Comparison of ENCODE assay signal across 1 cellular context in genomic region chr9:111895996-111896941, GRCh38.
A peak's percentile ranks its signal among the peaks of the same experiment; 100 is the strongest.
TF ChIP-seq lines count a peak whose summit lies in the region.

UGCG (plus strand) TSS chr9:111896814; CDS start chr9:111897216, 402 bp downstream.

TF ChIP-seq in GM12878, 131 proteins besides CTCF, POLR2A, EP300 and RAD21 (continued from another document):
- TF ChIP-seq ZNF217 (IDR thresholded peaks at IDR 0.05) (peak; percentile 82; the same call in 1 of the 2 replicates), E2F4 (IDR thresholded peaks at IDR 0.05; ENCODE audit: low read depth, low read length) (peak; percentile 48; the same call in 1 of the 2 replicates), NR2C1 (IDR thresholded peaks at IDR 0.05) (peak; percentile 15; the same call in 1 of the 2 replicates), RB1 (IDR thresholded peaks at IDR 0.05; ENCODE audit: borderline replicate concordance) (0 out of 2 replicates have a peak, but pooled peaks have one; percentile 68), TAF1 (IDR thresholded peaks at IDR 0.05; ENCODE audit: borderline replicate concordance, low read depth, low read length) (peak; percentile 93), HDAC6 (IDR thresholded peaks at IDR 0.05; ENCODE audit: unreplicated experiment) (peak; percentile 62), ASH2L (IDR thresholded peaks at IDR 0.05; ENCODE audit: borderline replicate concordance, low read depth) (no peak), EGR1 (IDR thresholded peaks at IDR 0.05; ENCODE audit: borderline replicate concordance in 1 of 2, low read depth in 2 of 2, low read length in 2 of 2) (peak in 1 of 2 experiments; percentile 87; a peak in 2 of 3 replicates), KDM1A (IDR thresholded peaks at IDR 0.05; ENCODE audit: borderline replicate concordance) (no peak), TCF12 (IDR thresholded peaks at IDR 0.05; ENCODE audit: low read depth, low read length) (peak; percentile 45; the same call in 1 of the 2 replicates), PAX5 (IDR thresholded peaks at IDR 0.05; ENCODE audit: borderline replicate concordance, low read depth, low read length) (peak; percentile 25; the same call in 1 of the 2 replicates), YY1 (IDR thresholded peaks at IDR 0.05; ENCODE audit: low read depth, low read length) (0 out of 2 replicates have a peak, but pooled peaks have one; percentile 47), POLR2AphosphoS5 (IDR thresholded peaks at IDR 0.05; ENCODE audit: low read length) (peak; percentile 92), SP1 (IDR thresholded peaks at IDR 0.05; ENCODE audit: low read depth, low read length) (peak; percentile 51), SRF (IDR thresholded peaks at IDR 0.05; ENCODE audit: low read depth in 2 of 2, low read length in 2 of 2) (0 out of 4 replicates have a peak, but pooled peaks of 1 of the 2 experiments have one; percentile 11), CBFB (IDR thresholded peaks at IDR 0.05; ENCODE audit: low read depth) (0 out of 2 replicates have a peak, but pooled peaks have one; percentile 21), SMARCA5 (IDR thresholded peaks at IDR 0.05) (peak; percentile 84; the same call in 1 of the 2 replicates), BHLHE40 (IDR thresholded peaks at IDR 0.05; ENCODE audit: borderline replicate concordance in 1 of 2, low read depth in 2 of 2, low read length in 1 of 2) (peak; percentile 21 to 63; a peak in 2 of 4 replicates), KLF5 (IDR thresholded peaks at IDR 0.05; ENCODE audit: partially characterized antibody) (peak; percentile 79), NKRF (conservative IDR thresholded peaks at IDR 0.05) (peak; percentile 78), TBL1XR1 (IDR thresholded peaks at IDR 0.05; ENCODE audit: low read depth, low read length) (0 out of 2 replicates have a peak, but pooled peaks have one; percentile 31), CBX5 (IDR thresholded peaks at IDR 0.05; ENCODE audit: low read depth) (peak; percentile 67; the same call in 1 of the 2 replicates), GATAD2B (conservative IDR thresholded peaks at IDR 0.05; ENCODE audit: low read depth) (peak; percentile 93), NR2F1 (conservative IDR thresholded peaks at IDR 0.05) (peak; percentile 66), HDAC2 (IDR thresholded peaks at IDR 0.05) (no peak), HCFC1 (IDR thresholded peaks at IDR 0.05; ENCODE audit: low read length) (no peak), POLR2AphosphoS2 (IDR thresholded peaks at IDR 0.05; ENCODE audit: low read depth, low read length) (peak; percentile 77), DPF2 (IDR thresholded peaks at IDR 0.05) (peak; percentile 91), WRNIP1 (IDR thresholded peaks at IDR 0.05; ENCODE audit: borderline replicate concordance, low read depth, low read length) (no peak), STAT1 (conservative IDR thresholded peaks at IDR 0.05) (0 out of 2 replicates have a peak, but pooled peaks have one; percentile 61), IKZF2 (IDR thresholded peaks at IDR 0.05) (peak in 1 of 2 experiments; percentile 48; a peak in 1 of 4 replicates), SMC3 (IDR thresholded peaks at IDR 0.05; ENCODE audit: borderline replicate concordance, low read length) (0 out of 2 replicates have a peak, but pooled peaks have one; percentile 16), ATF3 (IDR thresholded peaks at IDR 0.05; ENCODE audit: borderline replicate concordance, extremely low read depth, low read depth, low read length) (no peak), MXI1 (IDR thresholded peaks at IDR 0.05; ENCODE audit: low read depth, low read length) (peak; percentile 81), NFXL1 (IDR thresholded peaks at IDR 0.05; ENCODE audit: borderline replicate concordance) (0 out of 2 replicates have a peak, but pooled peaks have one; percentile 63), RBBP5 (conservative IDR thresholded peaks at IDR 0.05) (no peak; the same call in 1 of the 2 replicates), PML (IDR thresholded peaks at IDR 0.05; ENCODE audit: low read length) (peak; percentile 72; the same call in 1 of the 2 replicates), KAT2A (conservative IDR thresholded peaks at IDR 0.05; ENCODE audit: control insufficient read depth, low read depth, low read length) (no peak), POU2F2 (IDR thresholded peaks at IDR 0.05; ENCODE audit: borderline replicate concordance, low read depth, low read length) (peak; percentile 64; the same call in 1 of the 3 replicates), CHD2 (IDR thresholded peaks at IDR 0.05; ENCODE audit: borderline replicate concordance, low read depth, low read length) (0 out of 2 replicates have a peak, but pooled peaks have one; percentile 36), BACH1 (IDR thresholded peaks at IDR 0.05; ENCODE audit: borderline replicate concordance) (peak; percentile 88), ZNF207 (IDR thresholded peaks at IDR 0.05; ENCODE audit: borderline replicate concordance) (peak; percentile 70; the same call in 1 of the 2 replicates), TARDBP (IDR thresholded peaks at IDR 0.05; ENCODE audit: borderline replicate concordance) (no peak), MEF2A (IDR thresholded peaks at IDR 0.05; ENCODE audit: insufficient read depth, low read depth, low read length) (0 out of 2 replicates have a peak, but pooled peaks have one; percentile 35)
- TF ChIP-seq, protein P1, sequence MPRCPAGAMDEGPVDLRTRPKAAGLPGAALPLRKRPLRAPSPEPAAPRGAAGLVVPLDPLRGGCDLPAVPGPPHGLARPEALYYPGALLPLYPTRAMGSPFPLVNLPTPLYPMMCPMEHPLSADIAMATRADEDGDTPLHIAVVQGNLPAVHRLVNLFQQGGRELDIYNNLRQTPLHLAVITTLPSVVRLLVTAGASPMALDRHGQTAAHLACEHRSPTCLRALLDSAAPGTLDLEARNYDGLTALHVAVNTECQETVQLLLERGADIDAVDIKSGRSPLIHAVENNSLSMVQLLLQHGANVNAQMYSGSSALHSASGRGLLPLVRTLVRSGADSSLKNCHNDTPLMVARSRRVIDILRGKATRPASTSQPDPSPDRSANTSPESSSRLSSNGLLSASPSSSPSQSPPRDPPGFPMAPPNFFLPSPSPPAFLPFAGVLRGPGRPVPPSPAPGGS (IDR thresholded peaks at IDR 0.05; ENCODE audit: borderline replicate concordance, insufficient read depth, low read depth, low read length, poor library complexity, severe bottlenecking): peak; percentile 34
- TF ChIP-seq, protein P2, sequence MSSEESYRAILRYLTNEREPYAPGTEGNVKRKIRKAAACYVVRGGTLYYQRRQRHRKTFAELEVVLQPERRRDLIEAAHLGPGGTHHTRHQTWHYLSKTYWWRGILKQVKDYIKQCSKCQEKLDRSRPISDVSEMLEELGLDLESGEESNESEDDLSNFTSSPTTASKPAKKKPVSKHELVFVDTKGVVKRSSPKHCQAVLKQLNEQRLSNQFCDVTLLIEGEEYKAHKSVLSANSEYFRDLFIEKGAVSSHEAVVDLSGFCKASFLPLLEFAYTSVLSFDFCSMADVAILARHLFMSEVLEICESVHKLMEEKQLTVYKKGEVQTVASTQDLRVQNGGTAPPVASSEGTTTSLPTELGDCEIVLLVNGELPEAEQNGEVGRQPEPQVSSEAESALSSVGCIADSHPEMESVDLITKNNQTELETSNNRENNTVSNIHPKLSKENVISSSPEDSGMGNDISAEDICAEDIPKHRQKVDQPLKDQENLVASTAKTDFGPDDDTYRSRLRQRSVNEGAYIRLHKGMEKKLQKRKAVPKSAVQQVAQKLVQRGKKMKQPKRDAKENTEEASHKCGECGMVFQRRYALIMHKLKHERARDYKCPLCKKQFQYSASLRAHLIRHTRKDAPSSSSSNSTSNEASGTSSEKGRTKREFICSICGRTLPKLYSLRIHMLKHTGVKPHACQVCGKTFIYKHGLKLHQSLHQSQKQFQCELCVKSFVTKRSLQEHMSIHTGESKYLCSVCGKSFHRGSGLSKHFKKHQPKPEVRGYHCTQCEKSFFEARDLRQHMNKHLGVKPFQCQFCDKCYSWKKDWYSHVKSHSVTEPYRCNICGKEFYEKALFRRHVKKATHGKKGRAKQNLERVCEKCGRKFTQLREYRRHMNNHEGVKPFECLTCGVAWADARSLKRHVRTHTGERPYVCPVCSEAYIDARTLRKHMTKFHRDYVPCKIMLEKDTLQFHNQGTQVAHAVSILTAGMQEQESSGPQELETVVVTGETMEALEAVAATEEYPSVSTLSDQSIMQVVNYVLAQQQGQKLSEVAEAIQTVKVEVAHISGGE (CRISPR knock-in tag; IDR thresholded peaks at IDR 0.05): 0 out of 2 replicates have a peak, but pooled peaks have one; percentile 24
- TF ChIP-seq, protein P3, sequence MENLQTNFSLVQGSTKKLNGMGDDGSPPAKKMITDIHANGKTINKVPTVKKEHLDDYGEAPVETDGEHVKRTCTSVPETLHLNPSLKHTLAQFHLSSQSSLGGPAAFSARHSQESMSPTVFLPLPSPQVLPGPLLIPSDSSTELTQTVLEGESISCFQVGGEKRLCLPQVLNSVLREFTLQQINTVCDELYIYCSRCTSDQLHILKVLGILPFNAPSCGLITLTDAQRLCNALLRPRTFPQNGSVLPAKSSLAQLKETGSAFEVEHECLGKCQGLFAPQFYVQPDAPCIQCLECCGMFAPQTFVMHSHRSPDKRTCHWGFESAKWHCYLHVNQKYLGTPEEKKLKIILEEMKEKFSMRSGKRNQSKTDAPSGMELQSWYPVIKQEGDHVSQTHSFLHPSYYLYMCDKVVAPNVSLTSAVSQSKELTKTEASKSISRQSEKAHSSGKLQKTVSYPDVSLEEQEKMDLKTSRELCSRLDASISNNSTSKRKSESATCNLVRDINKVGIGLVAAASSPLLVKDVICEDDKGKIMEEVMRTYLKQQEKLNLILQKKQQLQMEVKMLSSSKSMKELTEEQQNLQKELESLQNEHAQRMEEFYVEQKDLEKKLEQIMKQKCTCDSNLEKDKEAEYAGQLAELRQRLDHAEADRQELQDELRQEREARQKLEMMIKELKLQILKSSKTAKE (IDR thresholded peaks at IDR 0.05; ENCODE audit: low read depth, poor library complexity, severe bottlenecking): no peak
